Comparison of ENCODE assay signal across 8 cellular contexts in the genomic region with DNA sequence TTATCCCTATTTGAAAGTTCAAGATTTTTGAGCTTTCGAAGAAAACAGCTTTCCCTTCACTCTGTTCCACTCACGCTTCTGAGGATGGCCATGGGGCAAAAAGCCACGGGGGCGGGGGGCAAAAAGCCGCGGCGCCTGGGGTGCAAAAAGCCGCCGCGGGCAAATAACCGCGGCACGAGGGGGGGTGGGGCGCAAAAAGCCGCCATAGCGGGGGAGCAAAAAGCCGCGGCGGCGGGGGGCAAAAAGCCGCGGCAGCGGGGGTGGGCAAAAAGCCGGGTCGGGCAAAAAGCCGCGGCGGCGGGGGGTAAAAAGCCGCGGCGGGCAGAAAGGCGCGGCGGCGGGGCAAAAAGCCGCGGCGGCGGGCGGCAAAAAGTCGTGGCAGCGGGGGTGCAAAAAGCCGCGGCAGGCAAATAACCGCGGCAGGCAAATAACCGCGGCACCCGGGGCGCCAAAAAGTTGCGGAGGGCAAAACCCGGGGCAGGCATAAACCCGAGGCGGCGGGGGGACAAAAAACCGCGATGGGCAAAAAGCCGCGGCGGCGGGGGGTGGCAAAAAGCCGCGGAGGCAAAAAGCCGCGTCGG.
A peak's percentile ranks its signal among the peaks of the same experiment; 100 is the strongest.
DNase-seq lines count a peak whose midpoint lies in the region; ATAC-seq, FAIRE-seq and TF ChIP-seq lines count a peak whose summit lies in the region.
"Not testable (repeated sequence)": the region's sequence is repeated elsewhere in the genome, so short reads cannot be mapped to it uniquely, and the experiment has no call there.

No MANE protein-coding gene starts in this region.

- H3K9me1 ChIP-seq in K562 (ENCODE audit: control insufficient read depth, insufficient read depth, low read length), result not testable (repeated sequence)

- TF ChIP-seq EP300 in K562 (IDR thresholded peaks at IDR 0.05; ENCODE audit: low read length); esophagus muscularis mucosa (IDR thresholded peaks at IDR 0.05): not testable (repeated sequence)

- not testable (repeated sequence) for H3K9ac ChIP-seq in K562 (ENCODE audit: insufficient read depth in 1 of 2, low read depth in 2 of 2, low read length in 2 of 2)

- not testable (repeated sequence) for H3K36me3 ChIP-seq in K562 (ENCODE audit: control insufficient read depth, insufficient read depth, low read length); esophagus muscularis mucosa; tibial artery

- not testable (repeated sequence) for H3K4me1 Mint-ChIP-seq in mesothelial cell of epicardium

- peak; percentile 0 for DNase-seq in Daoy (ENCODE audit: low read depth)
- DNase-seq in NB4 (ENCODE audit: low read depth), result peak; percentile 0
- peak; percentile 13 for DNase-seq in activated CD8-positive, alpha-beta memory T cell treated with anti-CD3 and anti-CD28 coated beads, Interleukin-2, amount 50 U/mL, for 4 hours
- not testable (repeated sequence) for DNase-seq in K562 (ENCODE audit: extremely low read depth in 1 of 4, low spot score in 3 of 4); esophagus muscularis mucosa (ENCODE audit: extremely low spot score); mesothelial cell of epicardium (ENCODE audit: low spot score in 2 of 2, unreplicated experiment in 2 of 2); tibial artery
- peak; percentile 22 for DNase-seq in sciatic nerve (ENCODE audit: low spot score)

- not testable (repeated sequence) for H3K36me3 Mint-ChIP-seq in mesothelial cell of epicardium

- not testable (repeated sequence) for H3K4me2 ChIP-seq in K562 (ENCODE audit: insufficient read depth, low read length)

- H3K4me3 Mint-ChIP-seq in mesothelial cell of epicardium, result peak overlapping the region; percentile 38

- H3K9me3 Mint-ChIP-seq in mesothelial cell of epicardium, result not testable (repeated sequence)

- TF ChIP-seq RAD21 in K562 (CRISPR knock-in tag; conservative IDR thresholded peaks at IDR 0.05 in 1 of 2, IDR thresholded peaks at IDR 0.05 in 1 of 2), result not testable (repeated sequence)

- H2AFZ ChIP-seq in K562 (ENCODE audit: low read depth, low read length), result not testable (repeated sequence)

- POLR2A ChIA-PET in K562 (lab: Yijun Ruan, JAX), result not testable (repeated sequence)

- in situ Hi-C loops in K562 (cut with MboI), result not testable (repeated sequence)

- not testable (repeated sequence) for ATAC-seq in K562, sciatic nerve

- FAIRE-seq in K562 (lab: Jason Lieb, UNC), result not testable (repeated sequence)

- H3K79me2 ChIP-seq in K562 (ENCODE audit: control insufficient read depth, insufficient read depth, low read length), result not testable (repeated sequence)

- not testable (repeated sequence) for H4K20me1 ChIP-seq in K562 (replicated peaks; ENCODE audit: control insufficient read depth, insufficient read depth, low read length)

- H3K4me3 ChIP-seq in NB4 (ENCODE audit: low read depth, low read length), result not testable (repeated sequence)
- peak overlapping the region; percentile 11; the same call in 1 of the 2 replicates for H3K4me3 ChIP-seq in K562
- H3K4me3 ChIP-seq in esophagus muscularis mucosa, result peak overlapping the region; percentile 48 to 56 (median 52)
- H3K4me3 ChIP-seq in tibial artery, result peak overlapping the region; percentile 48

- not testable (repeated sequence) for H3K4me1 ChIP-seq in K562 (replicated peaks in 1 of 2; ENCODE audit: control insufficient read depth in 2 of 2, insufficient read depth in 2 of 2, low read length in 2 of 2)
- peaks cover 0 to 16% (median 2%) of the 10 kb centered on the region in 4 donors for H3K4me1 ChIP-seq in esophagus muscularis mucosa
- peaks cover 0 to 21% (median 3%) of the 10 kb centered on the region in 4 donors for H3K4me1 ChIP-seq in tibial artery

- not testable (repeated sequence) for TF ChIP-seq CTCF in NB4 (IDR thresholded peaks at IDR 0.05; ENCODE audit: low read depth, low read length); K562 (IDR thresholded peaks at IDR 0.05 in 2 of 3, conservative IDR thresholded peaks at IDR 0.05 in 1 of 3; ENCODE audit: insufficient read depth in 2 of 3, low read depth in 1 of 3, low read length in 3 of 3); esophagus muscularis mucosa (IDR thresholded peaks at IDR 0.05); mesothelial cell of epicardium (IDR thresholded peaks at IDR 0.05; ENCODE audit: unreplicated experiment); tibial artery (IDR thresholded peaks at IDR 0.05)

- H3K27ac ChIP-seq in K562 (ENCODE audit: extremely low read depth, low read depth, low read length); esophagus muscularis mucosa (replicated peaks in 1 of 4); tibial artery: not testable (repeated sequence)

- CTCF ChIA-PET in K562 (lab: Yijun Ruan, JAX; ENCODE audit: low intra/inter-chr PET ratio), result not testable (repeated sequence)

- not testable (repeated sequence) for BruUV-seq in K562 (replicated peaks; lab: Mats Ljungman, UMichigan)

- intact Hi-C loops in K562 (cut with micrococcal nuclease); esophagus muscularis mucosa (cut with DNase I); sciatic nerve (cut with DNase I); tibial artery (cut with DNase I; ENCODE audit: low total_unique reads): not testable (repeated sequence)

- no CpG with 5 or more reads among the region's 67 CpGs for WGBS in K562 (ENCODE audit: insufficient coverage, low coverage, missing lambda C conversion rate)
- 0% methylated on average over 15 of the region's 67 CpGs for WGBS in esophagus muscularis mucosa

- H3K27me3 Mint-ChIP-seq in mesothelial cell of epicardium (ENCODE audit: low read depth), result peaks cover 25% of the 10 kb centered on the region

- not testable (repeated sequence) for H3K27me3 ChIP-seq in K562 (ENCODE audit: control insufficient read depth in 2 of 2, insufficient read depth in 2 of 2, low read length in 2 of 2); tibial artery
- H3K27me3 ChIP-seq in esophagus muscularis mucosa, result peaks cover 0 to 20% (median 6%) of the 10 kb centered on the region in 4 donors

- TF ChIP-seq POLR2A in NB4 (IDR thresholded peaks at IDR 0.05; ENCODE audit: extremely low read depth, insufficient read length); K562 (conservative IDR thresholded peaks at IDR 0.05); esophagus muscularis mucosa (IDR thresholded peaks at IDR 0.05; ENCODE audit: low read depth): not testable (repeated sequence)

- H3K9me3 ChIP-seq in K562 (replicated peaks; ENCODE audit: control insufficient read depth, insufficient read depth, low read depth, low read length); esophagus muscularis mucosa; tibial artery: not testable (repeated sequence)

- not testable (repeated sequence) for H3K27ac Mint-ChIP-seq in mesothelial cell of epicardium
